ENCODE assay signal across 1 cellular context in genomic region chr6:113802779-113803178, GRCh38.
TF ChIP-seq lines count a peak whose summit lies in the region.

No MANE protein-coding gene starts in this region.

TF ChIP-seq in K562, 482 proteins besides CTCF, POLR2A, EP300 and RAD21:
- no peak for TF ChIP-seq EP400 (IDR thresholded peaks at IDR 0.05)
- TF ChIP-seq, protein P1, sequence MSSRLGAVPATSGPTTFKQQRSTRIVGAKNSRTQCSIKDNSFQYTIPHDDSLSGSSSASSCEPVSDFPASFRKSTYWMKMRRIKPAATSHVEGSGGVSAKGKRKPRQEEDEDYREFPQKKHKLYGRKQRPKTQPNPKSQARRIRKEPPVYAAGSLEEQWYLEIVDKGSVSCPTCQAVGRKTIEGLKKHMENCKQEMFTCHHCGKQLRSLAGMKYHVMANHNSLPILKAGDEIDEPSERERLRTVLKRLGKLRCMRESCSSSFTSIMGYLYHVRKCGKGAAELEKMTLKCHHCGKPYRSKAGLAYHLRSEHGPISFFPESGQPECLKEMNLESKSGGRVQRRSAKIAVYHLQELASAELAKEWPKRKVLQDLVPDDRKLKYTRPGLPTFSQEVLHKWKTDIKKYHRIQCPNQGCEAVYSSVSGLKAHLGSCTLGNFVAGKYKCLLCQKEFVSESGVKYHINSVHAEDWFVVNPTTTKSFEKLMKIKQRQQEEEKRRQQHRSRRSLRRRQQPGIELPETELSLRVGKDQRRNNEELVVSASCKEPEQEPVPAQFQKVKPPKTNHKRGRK (tag; IDR thresholded peaks at IDR 0.05) = peak; percentile 79
